15 cellular contexts compared by ENCODE assay signal in genomic region chr7:149692056-149692455, GRCh38.
DNase-seq lines count a peak whose midpoint lies in the region; ATAC-seq and TF ChIP-seq lines count a peak whose summit lies in the region.
"Had no signal": no experiment of that assay in that cellular context is flagged by ENCODE, and none has a peak within 500 bp of the region (broad histone marks: within the 10 kb centered on the region; RNA-seq: fewer than 3 reads in every experiment).

No MANE protein-coding gene starts in this region.

- no peak overlapping the region for H2BK12ac ChIP-seq in H9 (ENCODE audit: insufficient read length, low read depth, low read length)

- H4K20me1 ChIP-seq in H9 (ENCODE audit: control insufficient read depth, insufficient read depth, insufficient read length) = no peaks in the 10 kb centered on the region

- peaks cover 12 to 13% of the 10 kb centered on the region in 2 experiments for H3K4me1 Mint-ChIP-seq in H9
- H3K4me1 Mint-ChIP-seq in chondrocyte (ENCODE audit: low read depth) = peaks cover 10% of the 10 kb centered on the region
- H3K4me1 Mint-ChIP-seq in CD14-positive monocyte = peaks cover 11% of the 10 kb centered on the region
- H3K4me1 Mint-ChIP-seq in natural killer cell treated with Interleukin-12 subunit alpha and Interleukin-12 subunit beta and Interleukin-15 and Interleukin-18, amount 100 ng/mL, for 72 hours (ENCODE audit: low read depth in 2 of 2) = peaks cover 0 to 3% of the 10 kb centered on the region in 2 donors
- H3K4me1 Mint-ChIP-seq in CD4-positive, alpha-beta memory T cell = peaks cover 0 to 5% (median 0%) of the 10 kb centered on the region in 4 donors

- H2AFZ ChIP-seq in H9 (ENCODE audit: low read length) = no peak overlapping the region

- H3K36me3 Mint-ChIP-seq in H9 (ENCODE audit: insufficient read depth in 1 of 3, low read depth in 3 of 3) (peaks cover 0 to under 1% (median 0%) of the 10 kb centered on the region in 3 experiments; a peak in 2 of 7 replicates), chondrocyte (ENCODE audit: low read depth) (peaks cover 2% of the 10 kb centered on the region), CD14-positive monocyte (peaks cover 0 to 3% of the 10 kb centered on the region in 2 donors)
- H3K36me3 Mint-ChIP-seq in natural killer cell treated with Interleukin-12 subunit alpha and Interleukin-12 subunit beta and Interleukin-15 and Interleukin-18, amount 100 ng/mL, for 72 hours = no peaks in the 10 kb centered on the region
- no peaks in the 10 kb centered on the region for H3K36me3 Mint-ChIP-seq in CD4-positive, alpha-beta memory T cell

- H3K79me2 ChIP-seq in H9 (ENCODE audit: insufficient read depth, low read length) = no peaks in the 10 kb centered on the region

- WGBS in H9 (ENCODE audit: extremely low coverage, insufficient read length, low lambda C conversion rate) = no CpG with 5 or more reads among the region's 9 CpGs

- no peak overlapping the region for H2BK15ac ChIP-seq in H9 (ENCODE audit: low read depth, low read length)

- H3K4me3 ChIP-seq in iPS-15b (ENCODE audit: low read depth, low read length) (peak overlapping the region; percentile 68), retinal pigment epithelial cell (ENCODE audit: low read length) (peak overlapping the region; percentile 31)
- H3K4me3 ChIP-seq in CD4-positive, alpha-beta memory T cell (ENCODE audit: low read length in 2 of 2) = no peak overlapping the region

- H3K9me3 ChIP-seq in H9 (ENCODE audit: control insufficient read depth, low read depth, low read length) = no peaks in the 10 kb centered on the region
- H3K9me3 ChIP-seq in iPS-15b (ENCODE audit: control insufficient read depth, insufficient read depth, low read length) = no peaks in the 10 kb centered on the region
- H3K9me3 ChIP-seq in CD4-positive, alpha-beta memory T cell (ENCODE audit: control insufficient read depth in 1 of 2, low read length in 2 of 2) = no peaks in the 10 kb centered on the region

- no peak overlapping the region for H3T11ph ChIP-seq in H9 (ENCODE audit: low read length)

- no peak overlapping the region for H3K56ac ChIP-seq in H9 (ENCODE audit: insufficient read length, low read depth, low read length)

- H2BK120ac ChIP-seq in H9 (ENCODE audit: low read depth, low read length, poor library complexity, severe bottlenecking) = no peak overlapping the region

- H3K36me3 ChIP-seq in iPS-15b (ENCODE audit: control insufficient read depth, insufficient read depth, low read length) = no peaks in the 10 kb centered on the region
- H3K36me3 ChIP-seq in CD4-positive, alpha-beta memory T cell (ENCODE audit: insufficient read depth, low read length) = no peaks in the 10 kb centered on the region

- no peak overlapping the region for H2AK5ac ChIP-seq in H9 (ENCODE audit: insufficient read length, low read length)

- H3K23ac ChIP-seq in H9 (ENCODE audit: insufficient read length, low read depth, low read length) = no peak overlapping the region

- no peak overlapping the region for H3K18ac ChIP-seq in H9 (ENCODE audit: insufficient read length, low read depth, low read length)

- CTCF ChIA-PET in CD4-positive, alpha-beta memory T cell (lab: Charles Lee; ENCODE audit: partially characterized antibody) = no interaction called here

- no peaks in the 10 kb centered on the region for H3K23me2 ChIP-seq in H9 (ENCODE audit: insufficient read length, low read depth, low read length, poor library complexity, severe bottlenecking)

- no peak for TF ChIP-seq CTCF in H9 (conservative IDR thresholded peaks at IDR 0.05)
- no peak for TF ChIP-seq CTCF in chondrocyte (IDR thresholded peaks at IDR 0.05)
- no peak for TF ChIP-seq CTCF in retinal pigment epithelial cell (conservative IDR thresholded peaks at IDR 0.05; ENCODE audit: low read depth, low read length)
- TF ChIP-seq CTCF in CD14-positive monocyte (IDR thresholded peaks at IDR 0.05) = no peak

- H4K8ac ChIP-seq in H9 (replicated peaks; ENCODE audit: insufficient read length, low read depth, low read length) = no peak overlapping the region

- H3K4me3 Mint-ChIP-seq in H9 (peak overlapping the region; percentile 63 to 85), chondrocyte (ENCODE audit: unreplicated experiment) (peak overlapping the region; percentile 59), CD14-positive monocyte (peak overlapping the region in 1 of 2 donors; percentile 61)
- no peak overlapping the region for H3K4me3 Mint-ChIP-seq in natural killer cell treated with Interleukin-12 subunit alpha and Interleukin-12 subunit beta and Interleukin-15 and Interleukin-18, amount 100 ng/mL, for 72 hours
- no peak overlapping the region for H3K4me3 Mint-ChIP-seq in CD4-positive, alpha-beta memory T cell

- no peak overlapping the region for H4K91ac ChIP-seq in H9 (ENCODE audit: insufficient read length, low read depth, low read length)

- no peak overlapping the region for H4K5ac ChIP-seq in H9 (ENCODE audit: insufficient read length, low read depth, low read length)

- peak overlapping the region; percentile 27 for H3K4me2 ChIP-seq in H9 (ENCODE audit: insufficient read depth, insufficient read length, low read length)

- DNase-seq in H9 (no peak), chondrocyte (ENCODE audit: low spot score) (no peak), retinal pigment epithelial cell (ENCODE audit: low read depth) (no peak), CD14-positive monocyte (ENCODE audit: low spot score) (no peak), NCI-H1092 (lab: John Stamatoyannopoulos, UW) (no peak)
- DNase-seq in natural killer cell treated with Interleukin-12 subunit alpha and Interleukin-12 subunit beta and Interleukin-15 and Interleukin-18, amount 100 ng/mL, for 72 hours (ENCODE audit: low spot score) = no peak
- DNase-seq in CD4-positive, alpha-beta memory T cell = no peak
- DNase-seq: activated naive CD4-positive, alpha-beta T cell; AML-193; aorta; Kasumi-1; kidney; NCI-H1105 treated with DMSO at 0.1 percent for 48 hours; stimulated activated naive CD4-positive, alpha-beta T cell treated with Interleukin-2 at 50 U/mL for 16 hours had no signal

- intact Hi-C loops in CD14-positive monocyte (cut with micrococcal nuclease) = no loop called here
- intact Hi-C loops in CD4-positive, alpha-beta memory T cell (cut with micrococcal nuclease) = no loop called here

- no peak for ATAC-seq in natural killer cell treated with Interleukin-12 subunit alpha and Interleukin-12 subunit beta and Interleukin-15 and Interleukin-18, amount 100 ng/mL, for 72 hours

- no peaks in the 10 kb centered on the region for H3K27me3 ChIP-seq in H9 (ENCODE audit: insufficient read depth, low read length)
- H3K27me3 ChIP-seq in iPS-15b (ENCODE audit: control insufficient read depth, insufficient read depth, low read length) = no peaks in the 10 kb centered on the region
- H3K27me3 ChIP-seq in CD4-positive, alpha-beta memory T cell (ENCODE audit: insufficient read depth, low read length) = peaks cover 20% of the 10 kb centered on the region

- H3K27ac Mint-ChIP-seq in H9 = no peak overlapping the region
- no peak overlapping the region for H3K27ac Mint-ChIP-seq in chondrocyte (ENCODE audit: unreplicated experiment)
- H3K27ac Mint-ChIP-seq in CD14-positive monocyte = no peak overlapping the region
- H3K27ac Mint-ChIP-seq in natural killer cell treated with Interleukin-12 subunit alpha and Interleukin-12 subunit beta and Interleukin-15 and Interleukin-18, amount 100 ng/mL, for 72 hours = no peak overlapping the region
- H3K27ac Mint-ChIP-seq in CD4-positive, alpha-beta memory T cell = no peak overlapping the region

- POLR2A ChIA-PET in CD4-positive, alpha-beta memory T cell (lab: Charles Lee; ENCODE audit: partially characterized antibody) = no interaction called here

- no peak overlapping the region for H2BK20ac ChIP-seq in H9 (ENCODE audit: low read depth, low read length, poor library complexity, severe bottlenecking)

- peaks cover 35% of the 10 kb centered on the region for H3K27me3 Mint-ChIP-seq in H9 (ENCODE audit: low read depth)
- H3K27me3 Mint-ChIP-seq in chondrocyte (ENCODE audit: low read depth) = peaks cover 31% of the 10 kb centered on the region
- H3K27me3 Mint-ChIP-seq in CD14-positive monocyte (ENCODE audit: low read depth in 3 of 3) = peaks cover 48 to 59% (median 51%) of the 10 kb centered on the region in 3 donors
- peaks cover 51 to 60% of the 10 kb centered on the region in 2 donors for H3K27me3 Mint-ChIP-seq in natural killer cell treated with Interleukin-12 subunit alpha and Interleukin-12 subunit beta and Interleukin-15 and Interleukin-18, amount 100 ng/mL, for 72 hours
- peaks cover 38 to 49% of the 10 kb centered on the region in 2 donors for H3K27me3 Mint-ChIP-seq in CD4-positive, alpha-beta memory T cell

- H3K14ac ChIP-seq in H9 (ENCODE audit: insufficient read depth, low read length) = no peak overlapping the region

- no peak overlapping the region for H3K4ac ChIP-seq in H9 (ENCODE audit: low read depth, low read length)

- H3K9ac ChIP-seq in H9 (ENCODE audit: extremely low read depth, insufficient read length, low read length) = peak overlapping the region; percentile 13
- no peak overlapping the region for H3K9ac ChIP-seq in iPS-15b (ENCODE audit: low read depth, low read length)

- no peak overlapping the region for H3K27ac ChIP-seq in H9 (ENCODE audit: insufficient read length, low read depth, low read length)
- no peak overlapping the region for H3K27ac ChIP-seq in CD4-positive, alpha-beta memory T cell (ENCODE audit: low read depth, low read length)

- peaks cover 1 to 5% of the 10 kb centered on the region in 2 experiments; a peak in 4 of 5 replicates for H3K9me3 Mint-ChIP-seq in H9
- peaks cover 6% of the 10 kb centered on the region for H3K9me3 Mint-ChIP-seq in chondrocyte (ENCODE audit: low read depth)
- peaks cover 0 to 32% (median 18%) of the 10 kb centered on the region in 7 donors for H3K9me3 Mint-ChIP-seq in CD14-positive monocyte
- H3K9me3 Mint-ChIP-seq in natural killer cell treated with Interleukin-12 subunit alpha and Interleukin-12 subunit beta and Interleukin-15 and Interleukin-18, amount 100 ng/mL, for 72 hours = no peaks in the 10 kb centered on the region
- H3K9me3 Mint-ChIP-seq in CD4-positive, alpha-beta memory T cell = peaks cover 0 to 18% (median 7%) of the 10 kb centered on the region in 8 donors

- H2BK5ac ChIP-seq in H9 (ENCODE audit: insufficient read length, low read length) = no peak overlapping the region

- H3K79me1 ChIP-seq in H9 (ENCODE audit: insufficient read depth, low read depth, low read length, poor library complexity, severe bottlenecking) = no peaks in the 10 kb centered on the region

- H3K4me1 ChIP-seq in H9 (ENCODE audit: insufficient read depth, low read length) (no peaks in the 10 kb centered on the region), iPS-15b (ENCODE audit: control insufficient read depth, insufficient read depth, low read length) (peaks cover 4% of the 10 kb centered on the region)
- H3K4me1 ChIP-seq in CD4-positive, alpha-beta memory T cell (ENCODE audit: insufficient read depth, low read length) = no peaks in the 10 kb centered on the region

Comparison
In these comparisons a context has a peak if more than half of its experiments do, and no peak if none do; other contexts are left out.
1. H3K4me3 Mint-ChIP-seq: peak in H9 (2 of 2) and chondrocyte (single experiment); none in natural killer cell treated with Interleukin-12 subunit alpha and Interleukin-12 subunit beta and Interleukin-15 and Interleukin-18, amount 100 ng/mL, for 72 hours (single experiment) and CD4-positive, alpha-beta memory T cell (0 of 8).
2. H3K4me3 ChIP-seq: peak in iPS-15b (single experiment) and retinal pigment epithelial cell (single experiment); none in CD4-positive, alpha-beta memory T cell (0 of 2).